14 cellular contexts compared by ENCODE assay signal in the genomic region with DNA sequence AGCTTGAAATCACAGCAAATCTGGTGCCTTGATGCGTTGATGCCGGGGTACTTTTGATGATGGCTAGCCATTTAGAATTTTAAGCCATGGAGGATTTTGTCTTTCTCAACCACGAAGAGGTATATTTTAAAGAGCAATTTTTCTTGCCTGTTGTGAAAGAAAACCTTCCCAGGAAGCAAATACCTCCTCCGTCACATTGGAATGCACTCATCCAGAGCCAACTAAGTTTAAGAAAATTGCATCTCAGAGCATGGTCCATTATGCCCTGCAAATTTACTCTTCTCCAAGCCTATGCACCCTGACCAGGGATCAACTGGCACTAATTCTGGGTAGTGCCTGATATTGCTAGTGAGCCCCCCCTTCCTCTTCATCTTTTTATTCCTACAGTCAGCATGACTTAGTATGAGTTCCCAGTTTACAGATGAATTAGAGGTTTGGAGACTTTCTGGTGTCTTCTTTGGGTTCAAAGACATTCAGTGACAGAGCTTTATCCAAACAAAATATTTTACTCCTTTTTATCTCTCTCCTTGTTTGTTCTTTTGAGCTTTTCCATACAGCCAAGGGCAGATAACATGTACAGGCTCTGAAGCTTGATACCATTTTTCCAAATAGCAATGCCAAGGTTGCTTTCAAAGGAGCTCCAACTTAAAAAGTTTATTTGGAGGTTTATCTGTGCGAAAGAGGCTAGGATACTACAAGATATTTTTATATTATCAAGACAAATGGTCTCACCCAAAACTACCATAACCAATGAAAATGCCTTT. TPM values are rescaled to one million over a fixed set of nuclear protein-coding genes. Genes with fewer than 3 reads are reported as not detected.
DNase-seq lines count a peak whose midpoint lies in the region; ATAC-seq and TF ChIP-seq lines count a peak whose summit lies in the region.
"Had no signal": no experiment of that assay in that cellular context is flagged by ENCODE, and none has a peak within 500 bp of the region (broad histone marks: within the 10 kb centered on the region; RNA-seq: fewer than 3 reads in every experiment).

No MANE protein-coding gene starts in this region.

- H3K4me3 ChIP-seq in PC-9 = no peak overlapping the region
- H3K4me3 ChIP-seq in endodermal cell (ENCODE audit: low read length) = no peak overlapping the region
- H3K4me3 ChIP-seq: prostate gland had no signal

- no peaks in the 10 kb centered on the region for H3K9me2 ChIP-seq in PC-9 (ENCODE audit: insufficient read depth)

- H3K9me3 Mint-ChIP-seq in CD4-positive, alpha-beta T cell = no peaks in the 10 kb centered on the region
- H3K9me3 Mint-ChIP-seq in endodermal cell (no peaks in the 10 kb centered on the region), osteocyte (ENCODE audit: unreplicated experiment) (no peaks in the 10 kb centered on the region)

- H4K20me1 ChIP-seq in PC-9 (ENCODE audit: insufficient read depth) = no peaks in the 10 kb centered on the region; the same call in 1 of the 2 replicates

- H3K9me3 ChIP-seq in CD4-positive, alpha-beta T cell (ENCODE audit: control insufficient read depth, low read length) = no peaks in the 10 kb centered on the region
- H3K9me3 ChIP-seq in PC-9 (ENCODE audit: insufficient read depth, low read depth) = no peaks in the 10 kb centered on the region
- no peaks in the 10 kb centered on the region for H3K9me3 ChIP-seq in endodermal cell (ENCODE audit: control insufficient read depth, low read length)
- H3K9me3 ChIP-seq: prostate gland had no signal

- no peak overlapping the region for H3K4me3 Mint-ChIP-seq in CD4-positive, alpha-beta T cell
- no peak overlapping the region for H3K4me3 Mint-ChIP-seq in endodermal cell
- no peak overlapping the region for H3K4me3 Mint-ChIP-seq in osteocyte (ENCODE audit: unreplicated experiment)

- no peak for DNase-seq in CD4-positive, alpha-beta T cell
- no peak for DNase-seq in PC-9
- DNase-seq in endodermal cell = no peak
- DNase-seq in osteocyte (ENCODE audit: extremely low spot score, unreplicated experiment) = no peak
- DNase-seq in T-helper 9 cell = no peak
- DNase-seq in HuH-7.5 (ENCODE audit: low spot score) = no peak
- DNase-seq: activated CD4-positive, alpha-beta T cell treated with anti-CD3 and anti-CD28 coated beads, Interleukin-2, amount 50 U/mL, for 1 hour; H7; NCI-H187 treated with DMSO at 0.1 percent for 48 hours; NCI-H524 treated with DMSO at 0.1 percent for 48 hours; stimulated activated CD4-positive, alpha-beta T cell treated with anti-CD3 and anti-CD28 coated beads, Interleukin-15, amount 100 ng/mL, for 24 hours had no signal

- H2AFZ ChIP-seq in PC-9 = peak overlapping the region; percentile 2; the same call in 1 of the 2 replicates

- H3F3A ChIP-seq in PC-9 (ENCODE audit: insufficient read depth, low read depth) = peaks cover 4% of the 10 kb centered on the region; the same call in 1 of the 2 replicates

- H3K36me3 ChIP-seq in PC-9 (ENCODE audit: low read depth) = no peaks in the 10 kb centered on the region
- H3K36me3 ChIP-seq in endodermal cell (ENCODE audit: control insufficient read depth, insufficient read depth, low read length) = no peaks in the 10 kb centered on the region
- H3K36me3 ChIP-seq: prostate gland had no signal

- intact Hi-C loops in CD4-positive, alpha-beta T cell (cut with DNase I, micrococcal nuclease) = loop anchor here (5.0 to 10.0 kb wide), 4 partner anchors 199 to 519 kb away; no protein-coding TSS in a partner anchor
- intact Hi-C loops in PC-9 (cut with micrococcal nuclease; ENCODE audit: unreplicated experiment) = loop anchor here (5.0 to 10.0 kb wide), 3 partner anchors 91 to 839 kb away; no protein-coding TSS in a partner anchor

- H3K27ac Mint-ChIP-seq in CD4-positive, alpha-beta T cell = peak overlapping the region; percentile 26
- H3K27ac Mint-ChIP-seq in endodermal cell = no peak overlapping the region
- peak overlapping the region; percentile 41 for H3K27ac Mint-ChIP-seq in osteocyte (ENCODE audit: unreplicated experiment)

- ATAC-seq in CD4-positive, alpha-beta T cell (ENCODE audit: poor library complexity) = no peak
- ATAC-seq in GM21825 (IDR thresholded peaks at IDR 0.05; ENCODE audit: unreplicated experiment) (no peak), HG03442 (IDR thresholded peaks at IDR 0.05; ENCODE audit: unreplicated experiment) (no peak)

- H3K79me2 ChIP-seq in PC-9 (ENCODE audit: low read depth) = no peaks in the 10 kb centered on the region

- no peak overlapping the region for H3K9ac ChIP-seq in endodermal cell (ENCODE audit: extremely low read depth, low read length, poor library complexity, severe bottlenecking)

- no peaks in the 10 kb centered on the region for H3K27me3 Mint-ChIP-seq in CD4-positive, alpha-beta T cell
- no peaks in the 10 kb centered on the region for H3K27me3 Mint-ChIP-seq in endodermal cell (ENCODE audit: insufficient read depth)
- no peaks in the 10 kb centered on the region for H3K27me3 Mint-ChIP-seq in osteocyte (ENCODE audit: unreplicated experiment)

- H3K4me1 ChIP-seq in PC-9 (replicated peaks; ENCODE audit: insufficient read depth) (peaks cover 13% of the 10 kb centered on the region), endodermal cell (ENCODE audit: control insufficient read depth, insufficient read depth, low read length) (peaks cover 5% of the 10 kb centered on the region)
- H3K4me1 ChIP-seq: prostate gland had no signal

- 33 to 95% methylated on average over 1 to 5 of the region's 5 CpGs for WGBS in endodermal cell (ENCODE audit: insufficient coverage in 1 of 2, insufficient read length in 1 of 2), 2 experiments

- no peaks in the 10 kb centered on the region for H3K27me3 ChIP-seq in CD4-positive, alpha-beta T cell (ENCODE audit: control insufficient read depth, insufficient read depth, low read length)
- H3K27me3 ChIP-seq in PC-9 (ENCODE audit: insufficient read depth, low read depth) (no peaks in the 10 kb centered on the region), endodermal cell (ENCODE audit: control insufficient read depth, insufficient read depth, low read length, poor library complexity, severe bottlenecking) (no peaks in the 10 kb centered on the region)

- no peak for TF ChIP-seq CTCF in CD4-positive, alpha-beta T cell (IDR thresholded peaks at IDR 0.05)
- no peak for TF ChIP-seq CTCF in PC-9 (conservative IDR thresholded peaks at IDR 0.05)
- no peak for TF ChIP-seq CTCF in endodermal cell (conservative IDR thresholded peaks at IDR 0.05)
- no peak for TF ChIP-seq CTCF in osteocyte (IDR thresholded peaks at IDR 0.05)

- BruUV-seq in PC-9 (replicated peaks; lab: Mats Ljungman, UMichigan) = TSS peak; percentile 28

- CTCF ChIA-PET in CD4-positive, alpha-beta T cell (lab: Charles Lee) = no interaction called here
- CTCF ChIA-PET in PC-9 (lab: Charles Lee) = interaction anchor here (0.6 to 1.0 kb wide), 4 partner anchors 152 to 371 kb away, joined by 3 to 7 read pairs (median 4); no protein-coding TSS in a partner anchor

- H3K4me2 ChIP-seq in PC-9 = peak overlapping the region; percentile 26

- peaks cover 6% of the 10 kb centered on the region for H3K36me3 Mint-ChIP-seq in CD4-positive, alpha-beta T cell (ENCODE audit: low read depth)
- no peaks in the 10 kb centered on the region for H3K36me3 Mint-ChIP-seq in endodermal cell (ENCODE audit: low read depth)
- H3K36me3 Mint-ChIP-seq in osteocyte (ENCODE audit: unreplicated experiment) = no peaks in the 10 kb centered on the region

- H3K4me1 Mint-ChIP-seq in CD4-positive, alpha-beta T cell (ENCODE audit: low read depth) = peaks cover 23% of the 10 kb centered on the region
- peaks cover 11% of the 10 kb centered on the region for H3K4me1 Mint-ChIP-seq in endodermal cell
- H3K4me1 Mint-ChIP-seq in osteocyte (ENCODE audit: unreplicated experiment) = peaks cover 47% of the 10 kb centered on the region

- no peak overlapping the region for H3K27ac ChIP-seq in CD4-positive, alpha-beta T cell (ENCODE audit: low read depth, low read length)
- 0 out of 2 replicates have a peak overlapping the region, but pooled peaks have one; percentile 3 for H3K27ac ChIP-seq in PC-9
- H3K27ac ChIP-seq in endodermal cell (ENCODE audit: low read depth, low read length) = peak overlapping the region; percentile 9
- H3K27ac ChIP-seq: prostate gland had no signal

- POLR2A ChIA-PET in CD4-positive, alpha-beta T cell (lab: Charles Lee) = no interaction called here
- POLR2A ChIA-PET in PC-9 (lab: Charles Lee; ENCODE audit: unreplicated experiment) = no interaction called here

RNA-seq across cellular contexts. Expression of gene ANK3, which starts 56.6 kb away (rescaled TPM):
- 10 to 100 TPM; 60.5 to 61.9 TPM for total RNA-seq in CD4-positive, alpha-beta T cell
- total RNA-seq in PC-9 (2021) = 31.4 and 32.0 TPM in 2 replicates
- total RNA-seq in endodermal cell = 10 to 100 TPM; 65.0 to 79.5 TPM
- polyA plus RNA-seq in endodermal cell (2013, experiment 1 of 2) = 44.1 TPM
- polyA plus RNA-seq in endodermal cell (2013, experiment 2 of 2) = 44.2 TPM
- total RNA-seq in osteocyte = 21.2 and 22.0 TPM in 2 replicates
